In genomic region chr3:112043621-112044201, GRCh38 we compare ENCODE assay signal across 8 cellular contexts. TPM values are rescaled to one million over a fixed set of nuclear protein-coding genes. Genes with fewer than 3 reads are reported as not detected.
DNase-seq lines count a peak whose midpoint lies in the region; ATAC-seq, FAIRE-seq and TF ChIP-seq lines count a peak whose summit lies in the region.

No MANE protein-coding gene starts in this region.

- H3K4me1 ChIP-seq in kidney (ENCODE audit: control insufficient read depth in 1 of 2, insufficient read depth in 1 of 2, low read depth in 1 of 2, low read length in 2 of 2), result peaks cover 0 to 4% of the 10 kb centered on the region in 2 donors

- H3K27ac Mint-ChIP-seq in T-helper 17 cell (no peak overlapping the region), MCF 10A (ENCODE audit: low read depth, unreplicated experiment) (no peak overlapping the region)

- intact Hi-C loops in MCF 10A (cut with micrococcal nuclease) (loop anchor here (1.0 to 2.0 kb wide), 3 partner anchors 43 to 326 kb away; partner anchors contain the start of gene C3orf52), kidney (cut with DNase I) (no loop called here)

- BruUV-seq in MCF 10A (replicated peaks; lab: Mats Ljungman, UMichigan), result no TSS peak

- H3K4me1 Mint-ChIP-seq in T-helper 17 cell, result no peaks in the 10 kb centered on the region
- H3K4me1 Mint-ChIP-seq in MCF 10A (ENCODE audit: insufficient read depth, unreplicated experiment), result peaks cover 10% of the 10 kb centered on the region

- ATAC-seq in GM18517 (IDR thresholded peaks at IDR 0.05; ENCODE audit: unreplicated experiment) (peak; percentile 94), HG02973 (IDR thresholded peaks at IDR 0.05; ENCODE audit: unreplicated experiment) (peak; percentile 92), T-helper 17 cell (peak; percentile 97)

- no peaks in the 10 kb centered on the region for H3K36me3 ChIP-seq in kidney (ENCODE audit: control insufficient read depth in 1 of 2, insufficient read depth in 2 of 2, low read length in 2 of 2)

- H3K9me3 Mint-ChIP-seq in MCF 10A (ENCODE audit: unreplicated experiment), result no peaks in the 10 kb centered on the region

- H3K4me3 Mint-ChIP-seq in T-helper 17 cell (no peak overlapping the region), MCF 10A (ENCODE audit: unreplicated experiment) (no peak overlapping the region)

- H3K27me3 Mint-ChIP-seq in T-helper 17 cell (peaks cover 14% of the 10 kb centered on the region), MCF 10A (ENCODE audit: insufficient read depth, unreplicated experiment) (no peaks in the 10 kb centered on the region)

- H3K27ac ChIP-seq in AG04450 (ENCODE audit: low read depth, low read length) (no peak overlapping the region), kidney (ENCODE audit: low read depth in 2 of 2, low read length in 2 of 2) (no peak overlapping the region)

- no peaks in the 10 kb centered on the region for H3K27me3 ChIP-seq in AG04450 (ENCODE audit: control insufficient read depth, insufficient read depth, low read length)

- POLR2A ChIA-PET in AG04450 (lab: Yijun Ruan, JAX) (no interaction called here), MCF 10A (lab: Yijun Ruan, JAX) (interaction anchor here (0.6 to 2.2 kb wide), 6 partner anchors 15 to 183 kb away, joined by 3 to 7 read pairs (median 4); partner anchors contain the start of gene ABHD10)

- H3K36me3 Mint-ChIP-seq in T-helper 17 cell (ENCODE audit: low read depth), result no peaks in the 10 kb centered on the region
- H3K36me3 Mint-ChIP-seq in MCF 10A (ENCODE audit: insufficient read depth, unreplicated experiment), result no peaks in the 10 kb centered on the region

- H3K9me3 ChIP-seq in AG04450 (ENCODE audit: control insufficient read depth, insufficient read depth, low read length) (no peaks in the 10 kb centered on the region), T-helper 17 cell (ENCODE audit: control insufficient read depth, low read length, poor library complexity, severe bottlenecking) (no peaks in the 10 kb centered on the region), kidney (ENCODE audit: control insufficient read depth in 1 of 2, low read length in 2 of 2) (no peaks in the 10 kb centered on the region)

- H3K9ac ChIP-seq in kidney (ENCODE audit: low read length in 2 of 2), result peak overlapping the region in 1 of 2 donors; percentile 44

- FAIRE-seq in kidney (lab: Jason Lieb, UNC), result peak; percentile 78

- TF ChIP-seq CTCF in AG04450 (IDR thresholded peaks at IDR 0.05; ENCODE audit: low read depth, low read length) (peak; percentile 93), MCF 10A (IDR thresholded peaks at IDR 0.05; ENCODE audit: unreplicated experiment) (peak; percentile 79), kidney (IDR thresholded peaks at IDR 0.05; ENCODE audit: borderline replicate concordance, extremely low read depth, insufficient read depth) (peak; percentile 88)

- DNase-seq in AG04450 (ENCODE audit: low read depth, low spot score) (peak; percentile 44), NCI-H1694 treated with DMSO at 0.1 percent for 48 hours (lab: John Stamatoyannopoulos, UW) (peak; percentile 84), T-helper 17 cell (peak in 1 of 3 donors; percentile 10), MCF 10A (ENCODE audit: unreplicated experiment) (peak; percentile 83), kidney (no peak)
- peak; percentile 31 for DNase-seq in stimulated activated CD4-positive, alpha-beta T cell treated with anti-CD3 and anti-CD28 coated beads, Interleukin-2, amount 100 ng/mL, for 4 hours (ENCODE audit: low read depth)

- H3K4me3 ChIP-seq in AG04450 (ENCODE audit: low read depth, low read length) (no peak overlapping the region), kidney (ENCODE audit: low read length in 2 of 2) (peak overlapping the region; percentile 32 to 36)

- CTCF ChIA-PET in AG04450 (lab: Charles Lee) (interaction anchor here (0.6 to 3.9 kb wide), 68 partner anchors 8 to 1531 kb away, joined by 3 to 80 read pairs (median 4); partner anchors contain the start of genes ABHD10, TAGLN3 and TMPRSS7), MCF 10A (lab: Yijun Ruan, JAX) (interaction anchor here (0.6 to 9.0 kb wide), 45 partner anchors 9 to 426 kb away, joined by 3 to 165 read pairs (median 4); partner anchors contain the start of genes ABHD10, GCSAM, TAGLN3 and TMPRSS7)

RNA-seq across cellular contexts. Expression of gene TMPRSS7, which starts 9.2 kb away (rescaled TPM):
- polyA plus RNA-seq in AG04450 (2011; rRNA removed), result not detected in 2 replicates
- polyA minus RNA-seq in AG04450 (2011; rRNA and poly(A)+ RNA removed), result not detected in 2 replicates
- total RNA-seq in T-helper 17 cell, result under 1 TPM in 1 of 2 donors, not detected in 1; 0.12 TPM
- total RNA-seq in MCF 10A (2022), result 0.22 TPM in 1 of 2 replicates, not detected in the other
- total RNA-seq in kidney, result not detected
- not detected for polyA plus RNA-seq in kidney (ENCODE audit: insufficient read depth, low read depth, low replicate concordance)

RNA-seq across cellular contexts. Expression of gene C3orf52, which starts 42.5 kb away (rescaled TPM):
- 5.8 and 7.0 TPM in 2 replicates for polyA plus RNA-seq in AG04450 (2011; rRNA removed)
- polyA minus RNA-seq in AG04450 (2011; rRNA and poly(A)+ RNA removed), result 6.0 and 7.6 TPM in 2 replicates
- 1 to 10 TPM; 2.0 to 4.1 TPM for total RNA-seq in T-helper 17 cell
- total RNA-seq in MCF 10A (2022), result 10.4 and 16.1 TPM in 2 replicates
- 5.2 TPM for total RNA-seq in kidney
- polyA plus RNA-seq in kidney (ENCODE audit: insufficient read depth, low read depth, low replicate concordance), result 3.8 TPM

RNA-seq across cellular contexts. Expression of gene TAGLN3, which starts 45.0 kb away (rescaled TPM):
- polyA plus RNA-seq in AG04450 (2011; rRNA removed) (2.2 and 2.5 TPM in 2 replicates), kidney (ENCODE audit: insufficient read depth, low read depth, low replicate concordance) (5.7 TPM)
- 1.4 and 2.8 TPM in 2 replicates for polyA minus RNA-seq in AG04450 (2011; rRNA and poly(A)+ RNA removed)
- total RNA-seq in T-helper 17 cell (under 1 TPM in 1 of 2 donors, not detected in 1; 0.32 TPM), MCF 10A (2022) (not detected in 2 replicates), kidney (0.79 TPM)
